In genomic region chr5:55601209-55601618, GRCh38 we compare ENCODE assay signal across 8 cellular contexts.
DNase-seq lines count a peak whose midpoint lies in the region; ATAC-seq and TF ChIP-seq lines count a peak whose summit lies in the region.

No MANE protein-coding gene starts in this region.

- in situ Hi-C loops in astrocyte of the cerebellum (cut with HindIII; ENCODE audit: low sequenced_read_pairs): no loop called here

- H3K27me3 ChIP-seq in BJ (ENCODE audit: control insufficient read depth, insufficient read depth, low read length) (no peaks in the 10 kb centered on the region), HUES48 (ENCODE audit: control insufficient read depth, insufficient read depth, low read length) (no peaks in the 10 kb centered on the region)

- H3K27ac ChIP-seq in HUES48 (ENCODE audit: low read depth, low read length): peak overlapping the region; percentile 6

- no peaks in the 10 kb centered on the region for H3K36me3 ChIP-seq in BJ (ENCODE audit: control insufficient read depth, insufficient read depth, low read length)
- H3K36me3 ChIP-seq in HUES48 (ENCODE audit: control insufficient read depth, insufficient read depth, low read length): no peaks in the 10 kb centered on the region

- ATAC-seq in HG02642 (IDR thresholded peaks at IDR 0.05; ENCODE audit: poor library complexity, unreplicated experiment) (no peak), HG03108 (IDR thresholded peaks at IDR 0.05; ENCODE audit: unreplicated experiment) (no peak)

- no peaks in the 10 kb centered on the region for H3K9me3 ChIP-seq in HUES48 (ENCODE audit: control insufficient read depth, insufficient read depth, low read length)

- CTCF ChIA-PET in BJ (lab: Yijun Ruan, JAX): no interaction called here

- TF ChIP-seq CTCF in BJ (IDR thresholded peaks at IDR 0.05; ENCODE audit: insufficient read depth, low read depth, low read length): no peak
- TF ChIP-seq CTCF in astrocyte of the cerebellum (IDR thresholded peaks at IDR 0.05; ENCODE audit: low read depth, low read length, missing control alignments): no peak

- POLR2A ChIA-PET in BJ (lab: Charles Lee): no interaction called here

- DNase-seq in BJ (ENCODE audit: low read depth) (peak; percentile 84), astrocyte of the cerebellum (ENCODE audit: low read depth) (peak; percentile 46), iPS-NIHi11 (ENCODE audit: low spot score) (peak; percentile 33), skeletal muscle cell (ENCODE audit: low read depth) (peak; percentile 89), SK-N-DZ (ENCODE audit: low spot score) (no peak)

- H3K4me3 ChIP-seq in BJ (ENCODE audit: low read depth, low read length) (no peak overlapping the region), HUES48 (ENCODE audit: low read depth, low read length) (no peak overlapping the region), astrocyte of the cerebellum (ENCODE audit: low read depth, low read length) (no peak overlapping the region), skeletal muscle cell (ENCODE audit: low read depth, low read length) (no peak overlapping the region)

- H3K9ac ChIP-seq in HUES48 (ENCODE audit: low read depth, low read length): no peak overlapping the region

- peaks cover 33% of the 10 kb centered on the region for H3K4me1 ChIP-seq in HUES48 (ENCODE audit: control insufficient read depth, insufficient read depth, low read length)
